Comparison of ENCODE assay signal across 1 cellular context in the genomic region with DNA sequence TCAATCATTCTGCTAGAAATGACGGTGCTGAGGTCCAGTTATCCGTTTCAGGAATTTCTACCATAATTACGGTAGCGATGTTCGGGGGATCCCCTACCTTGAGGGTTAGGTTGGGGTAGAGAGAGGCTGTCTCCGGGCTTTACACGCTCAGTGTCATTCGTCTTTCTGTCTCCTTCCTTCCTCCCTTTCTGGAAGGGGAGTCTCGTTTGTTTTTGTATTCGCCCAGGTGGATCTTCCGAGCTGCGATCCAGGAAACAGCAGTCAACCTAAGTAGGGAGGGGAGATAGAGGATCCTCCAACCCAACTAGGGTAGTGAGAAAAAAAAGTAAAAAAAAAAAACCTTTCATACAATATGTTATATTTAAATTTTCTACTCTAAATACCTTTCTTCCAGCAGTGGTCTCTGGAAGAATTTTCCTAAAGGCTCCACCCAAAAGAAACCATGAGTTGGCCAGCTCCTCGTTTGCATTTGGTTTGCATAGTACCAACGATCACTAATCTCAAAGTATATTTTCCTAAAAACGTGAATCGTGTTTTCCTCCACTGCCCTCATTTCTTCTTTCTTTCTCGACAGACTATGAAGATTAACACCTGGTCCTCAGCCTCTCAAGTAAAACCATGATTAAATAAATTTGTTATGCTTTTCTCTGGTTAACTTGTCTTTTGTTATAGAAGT.
TF ChIP-seq lines count a peak whose summit lies in the region.

No MANE protein-coding gene starts in this region.

TF ChIP-seq in A549, 52 proteins besides CTCF, POLR2A, EP300 and RAD21 (continued from another document):
- 0 out of 2 replicates have a peak, but pooled peaks have one; percentile 1 for TF ChIP-seq PHF8 (IDR thresholded peaks at IDR 0.05; ENCODE audit: borderline replicate concordance, low read depth)
- no peak for TF ChIP-seq ZC3H11A (IDR thresholded peaks at IDR 0.05)
- TF ChIP-seq ZFP36 (IDR thresholded peaks at IDR 0.05; ENCODE audit: borderline replicate concordance, partially characterized antibody) = no peak
- TF ChIP-seq JUN (IDR thresholded peaks at IDR 0.05) = no peak
